Comparison of ENCODE assay signal across 8 cellular contexts in the genomic region with DNA sequence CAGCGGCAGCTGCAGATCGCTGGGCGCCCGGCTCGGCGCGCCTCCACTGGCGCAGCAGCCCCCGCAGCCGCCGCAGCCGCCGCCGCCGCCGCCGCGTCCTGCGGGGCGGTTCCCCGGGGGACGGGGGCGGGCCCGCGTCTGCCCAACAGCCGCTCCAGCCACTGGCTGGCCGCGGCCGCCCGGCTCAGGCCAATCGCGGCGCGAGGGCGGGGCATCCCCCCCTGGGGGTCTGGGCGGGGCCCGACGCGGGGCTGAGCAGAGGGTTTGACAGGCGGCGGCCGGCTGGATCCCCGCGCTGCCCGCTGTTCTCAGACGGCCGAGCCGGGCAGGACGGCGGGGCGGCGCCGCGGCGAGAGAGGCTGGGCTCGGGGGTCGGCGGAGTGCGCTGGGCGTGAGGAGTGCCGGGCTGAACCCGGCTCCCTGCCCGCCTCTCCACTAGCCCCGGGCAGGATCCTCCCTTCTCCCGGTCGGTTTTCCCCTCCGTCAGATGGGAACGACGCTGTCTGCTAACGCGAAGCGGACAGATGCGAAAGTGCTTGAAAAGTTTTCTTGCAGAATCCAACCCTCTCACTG. TPM values are rescaled to one million over a fixed set of nuclear protein-coding genes. Genes with fewer than 3 reads are reported as not detected.
DNase-seq lines count a peak whose midpoint lies in the region; ATAC-seq, FAIRE-seq and TF ChIP-seq lines count a peak whose summit lies in the region.

Gene GLIS1 (minus strand): TSS at position 56 of the 573 bp plus-strand sequence. CDS start 1,100 bp downstream, outside the sequence.

- no peaks in the 10 kb centered on the region for H3K79me2 ChIP-seq in parathyroid adenoma

- no peak for FAIRE-seq in urothelium cell line (lab: Jason Lieb, UNC)

- no peak within 1 kb of the TSS for H3K9ac ChIP-seq in parathyroid adenoma

- intact Hi-C loops in heart right ventricle (cut with DNase I) = no loop called here

- peak within 1 kb of the TSS in 2 of 4 donors; percentile 25 to 52 for H3K27ac ChIP-seq in Peyer's patch
- H3K27ac ChIP-seq in heart right ventricle = peak within 1 kb of the TSS in 2 of 10 donors; percentile 28 to 53
- no peak within 1 kb of the TSS for H3K27ac ChIP-seq in parathyroid adenoma

- peaks cover 48% of the 10 kb centered on the region for H3K27me3 Mint-ChIP-seq in IgD-negative memory B cell

- DNase-seq in EH (ENCODE audit: low read depth) = peak; percentile 91
- DNase-seq in Peyer's patch = peak; percentile 33 to 81 (median 79)
- peak; percentile 35 for DNase-seq in activated naive CD8-positive, alpha-beta T cell treated with anti-CD3 and anti-CD28 coated beads, Interleukin-2, amount 50 U/mL, for 16 hours (ENCODE audit: low read depth, low spot score)
- DNase-seq in heart right ventricle = peak; percentile 80 to 86
- DNase-seq in urothelium cell line (ENCODE audit: low spot score) = peak; percentile 98

- H3K4me3 ChIP-seq in Peyer's patch (peak within 1 kb of the TSS; percentile 35 to 65 (median 58)), heart right ventricle (peak within 1 kb of the TSS; percentile 50 to 76 (median 65)), parathyroid adenoma (ENCODE audit: low read depth, low read length) (peak within 1 kb of the TSS; percentile 45)

- peaks cover 2% of the 10 kb centered on the region for H3K36me3 Mint-ChIP-seq in IgD-negative memory B cell

- H3K36me3 ChIP-seq in Peyer's patch (no peaks in the 10 kb centered on the region), heart right ventricle (no peaks in the 10 kb centered on the region), parathyroid adenoma (ENCODE audit: control insufficient read depth, insufficient read depth, low read length) (no peaks in the 10 kb centered on the region)

- H3K4me1 Mint-ChIP-seq in IgD-negative memory B cell = peaks cover 0 to 5% (median 0%) of the 10 kb centered on the region in 3 donors

- H2AFZ ChIP-seq in parathyroid adenoma = peak within 1 kb of the TSS; percentile 72

- H3K4me3 Mint-ChIP-seq in IgD-negative memory B cell = peak within 1 kb of the TSS; percentile 76 to 87 (median 85)

- H3K27me3 ChIP-seq in Peyer's patch = peaks cover 0 to 10% of the 10 kb centered on the region in 2 donors
- peaks cover 0 to 95% (median 70%) of the 10 kb centered on the region in 7 donors for H3K27me3 ChIP-seq in heart right ventricle
- H3K27me3 ChIP-seq in parathyroid adenoma (ENCODE audit: control insufficient read depth, insufficient read depth, low read length) = no peaks in the 10 kb centered on the region

- H3K9me3 Mint-ChIP-seq in IgD-negative memory B cell = peaks cover 2 to 5% (median 3%) of the 10 kb centered on the region in 3 donors

- H3K4me1 ChIP-seq in Peyer's patch = peaks cover 0 to 24% (median 10%) of the 10 kb centered on the region in 4 donors
- H3K4me1 ChIP-seq in heart right ventricle = peaks cover 7 to 19% (median 18%) of the 10 kb centered on the region in 9 donors
- H3K4me1 ChIP-seq in parathyroid adenoma = no peaks in the 10 kb centered on the region

- H3K27ac Mint-ChIP-seq in IgD-negative memory B cell = no peak within 1 kb of the TSS

- ATAC-seq in GM21723 (IDR thresholded peaks at IDR 0.05; ENCODE audit: unreplicated experiment) (peak; percentile 95), heart right ventricle (peak; percentile 96 to 99 (median 97))

- no peak for TF ChIP-seq CTCF in Peyer's patch (IDR thresholded peaks at IDR 0.05)
- no peak for TF ChIP-seq CTCF in heart right ventricle (IDR thresholded peaks at IDR 0.05)
- no peak for TF ChIP-seq CTCF in parathyroid adenoma (IDR thresholded peaks at IDR 0.05)

- peak within 1 kb of the TSS; percentile 83 for H3K4me2 ChIP-seq in parathyroid adenoma (ENCODE audit: low read length)

- no peak for TF ChIP-seq POLR2A in Peyer's patch (IDR thresholded peaks at IDR 0.05)

- WGBS in heart right ventricle, 2 donors = 0 to 1% methylated on average over 48 to 73 of the region's 73 CpGs

- H3K9me3 ChIP-seq in Peyer's patch (no peaks in the 10 kb centered on the region), heart right ventricle (peaks cover 0 to 4% (median 0%) of the 10 kb centered on the region in 11 donors), parathyroid adenoma (ENCODE audit: control insufficient read depth, low read length) (no peaks in the 10 kb centered on the region)

RNA-seq across cellular contexts. Expression of gene GLIS1, which starts in this region (rescaled TPM):
- polyA plus RNA-seq in IgD-negative memory B cell (not detected), heart right ventricle (under 1 TPM in 1 of 2 donors, not detected in 1; 0.06 TPM)
- total RNA-seq in Peyer's patch (1 to 10 TPM in 1 of 4 donors, under 1 TPM in 2, not detected in 1; 0.54 to 1.7 (median 0.66) TPM), heart right ventricle (under 1 TPM in 4 of 10 donors, not detected in 6; 0.09 to 0.10 (median 0.09) TPM)

Comparison
In these comparisons a context has a peak if more than half of its experiments do, and no peak if none do; other contexts are left out.
1. Peak in DNase-seq, ATAC-seq and H3K4me3 ChIP-seq in heart right ventricle; RNA of the gene not detected or under 1 TPM.
2. DNase-seq: peak in every context shown above with its lines; median percentile 98 in urothelium cell line; 91 in EH; 83 in heart right ventricle; 79 in Peyer's patch; 35 in activated naive CD8-positive, alpha-beta T cell treated with anti-CD3 and anti-CD28 coated beads, Interleukin-2, amount 50 U/mL, for 16 hours.